ENCODE assay signal across 12 cellular contexts in the genomic region with DNA sequence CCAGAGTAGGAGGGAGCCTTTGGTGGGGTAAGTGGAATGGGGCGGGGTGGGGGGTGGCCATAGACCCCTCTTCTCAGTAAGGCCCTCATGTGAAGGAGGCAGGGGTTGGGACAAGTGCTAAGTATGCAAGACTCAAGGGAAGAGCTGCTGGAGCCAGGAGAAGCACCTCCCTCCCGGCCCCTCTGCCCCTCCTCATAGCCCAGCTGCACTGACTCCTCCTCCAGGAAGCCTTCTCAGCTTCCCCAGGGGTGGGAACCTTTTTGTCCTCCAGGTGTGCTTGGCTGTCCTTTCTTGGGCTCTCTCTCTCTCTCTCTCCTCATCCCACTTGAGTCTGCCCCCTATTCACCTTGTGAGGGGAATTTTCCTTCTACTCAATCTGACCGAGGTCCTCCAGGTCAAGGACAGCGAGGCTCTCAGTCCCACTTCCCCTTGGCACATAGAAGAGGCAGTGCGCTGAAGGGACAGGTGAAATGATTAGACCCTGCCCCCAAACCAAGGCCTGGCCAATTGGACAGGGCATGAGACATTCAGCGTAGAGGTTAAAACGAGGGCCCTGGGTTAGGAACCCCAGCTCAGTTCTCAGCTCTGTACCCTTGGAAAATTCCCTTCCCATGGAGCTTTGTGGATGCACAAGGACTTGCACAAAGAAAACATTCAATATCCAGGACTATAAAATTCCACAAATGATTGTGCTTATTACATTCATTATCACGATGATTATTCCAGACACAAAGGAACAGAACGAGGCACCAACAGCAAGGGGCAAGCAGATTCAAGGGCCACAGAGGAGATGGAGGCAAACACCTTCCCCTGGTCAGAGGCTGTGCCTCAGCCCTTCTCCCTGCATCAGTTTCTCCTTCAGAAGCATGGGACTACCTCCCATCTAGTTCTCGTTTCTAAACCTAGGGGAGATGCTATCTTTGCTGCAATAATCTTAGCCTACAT. TPM values are rescaled to one million over a fixed set of nuclear protein-coding genes. Genes with fewer than 3 reads are reported as not detected.
DNase-seq lines count a peak whose midpoint lies in the region; ATAC-seq and TF ChIP-seq lines count a peak whose summit lies in the region.
"Had no signal": no experiment of that assay in that cellular context is flagged by ENCODE, and none has a peak within 500 bp of the region (broad histone marks: within the 10 kb centered on the region; RNA-seq: fewer than 3 reads in every experiment).

No MANE protein-coding gene starts in this region.

- H3K36me3 ChIP-seq in WERI-Rb-1 (peaks cover 2% of the 10 kb centered on the region; the same call in 1 of the 2 replicates), muscle layer of colon (ENCODE audit: insufficient read depth, low read length) (peaks cover 100% of the 10 kb centered on the region)

- H3K9me3 Mint-ChIP-seq in type B pancreatic cell = no peaks in the 10 kb centered on the region
- H3K9me3 Mint-ChIP-seq: CD4-positive, alpha-beta memory T cell; stimulated activated naive CD8-positive, alpha-beta T cell treated with anti-CD3 and anti-CD28 coated beads, Interleukin-15, Interleukin-2, amounts not matched to agents 100 ng/mL and 50 ng/mL, for 24 hours had no signal

- DNase-seq in WERI-Rb-1 = peak; percentile 48
- DNase-seq in fibroblast of pulmonary artery (ENCODE audit: low read depth) = no peak
- no peak for DNase-seq in type B pancreatic cell (ENCODE audit: extremely low spot score, unreplicated experiment)
- DNase-seq in AG08396 (ENCODE audit: low spot score) = no peak
- DNase-seq in DMS53 (lab: John Stamatoyannopoulos, UW) = no peak
- DNase-seq: activated effector memory CD4-positive, alpha-beta T cell treated with Interleukin-2 at 50 U/mL for 16 hours; CD4-positive, alpha-beta memory T cell; stimulated activated CD4-positive, alpha-beta T cell treated with anti-CD3 and anti-CD28 coated beads, Interleukin-4, amount 100 ng/mL, for 1 hour had no signal

- H3K27ac Mint-ChIP-seq in type B pancreatic cell = peak overlapping the region; percentile 29
- H3K27ac Mint-ChIP-seq: CD4-positive, alpha-beta memory T cell; stimulated activated naive CD8-positive, alpha-beta T cell treated with anti-CD3 and anti-CD28 coated beads, Interleukin-15, Interleukin-2, amounts not matched to agents 100 ng/mL and 50 ng/mL, for 24 hours had no signal

- TF ChIP-seq CTCF in WERI-Rb-1 (IDR thresholded peaks at IDR 0.05; ENCODE audit: low read depth, low read length) (no peak), fibroblast of pulmonary artery (IDR thresholded peaks at IDR 0.05; ENCODE audit: low read length, missing control alignments) (no peak), type B pancreatic cell (conservative IDR thresholded peaks at IDR 0.05) (no peak)

- peaks cover 34% of the 10 kb centered on the region for H3K4me1 Mint-ChIP-seq in type B pancreatic cell (ENCODE audit: unreplicated experiment)

- H3K4me1 ChIP-seq in muscle layer of colon (ENCODE audit: insufficient read depth, low read length) = peaks cover 56% of the 10 kb centered on the region

- no peaks in the 10 kb centered on the region for H3K27me3 Mint-ChIP-seq in type B pancreatic cell

- H3K9me3 ChIP-seq in WERI-Rb-1 (ENCODE audit: severe bottlenecking) = no peaks in the 10 kb centered on the region
- no peaks in the 10 kb centered on the region for H3K9me3 ChIP-seq in muscle layer of colon (ENCODE audit: low read length)

- H3K36me3 Mint-ChIP-seq in type B pancreatic cell = peaks cover 3% of the 10 kb centered on the region
- H3K36me3 Mint-ChIP-seq: CD4-positive, alpha-beta memory T cell had no signal

- peak overlapping the region; percentile 88 for H3K27ac ChIP-seq in WERI-Rb-1
- peak overlapping the region; percentile 99 for H3K27ac ChIP-seq in muscle layer of colon (ENCODE audit: low read depth, low read length)

- no peak for ATAC-seq in HG03354 (IDR thresholded peaks at IDR 0.05; ENCODE audit: poor library complexity, severe bottlenecking, unreplicated experiment)

- no peak overlapping the region for H3K4me3 Mint-ChIP-seq in type B pancreatic cell
- H3K4me3 Mint-ChIP-seq: CD4-positive, alpha-beta memory T cell; stimulated activated naive CD8-positive, alpha-beta T cell treated with anti-CD3 and anti-CD28 coated beads, Interleukin-15, Interleukin-2, amounts not matched to agents 100 ng/mL and 50 ng/mL, for 24 hours had no signal

- H3K27me3 ChIP-seq in WERI-Rb-1 (ENCODE audit: insufficient read depth, low read depth, severe bottlenecking) (no peaks in the 10 kb centered on the region), muscle layer of colon (ENCODE audit: control insufficient read depth in 1 of 2, insufficient read depth in 2 of 2, low read length in 2 of 2) (no peaks in the 10 kb centered on the region)

- peak overlapping the region; percentile 25; the same call in 1 of the 2 replicates for H3K4me3 ChIP-seq in WERI-Rb-1 (ENCODE audit: low read depth, low read length)
- H3K4me3 ChIP-seq in fibroblast of pulmonary artery (replicated peaks; ENCODE audit: low read depth, low read length) = peak overlapping the region; percentile 7
- no peak overlapping the region for H3K4me3 ChIP-seq in muscle layer of colon (ENCODE audit: low read depth in 1 of 2, low read length in 2 of 2)

- no peak overlapping the region for H3K9ac ChIP-seq in muscle layer of colon (ENCODE audit: low read length)

RNA-seq across cellular contexts. Expression of a gene that starts 45.6 kb away (rescaled TPM):
- total RNA-seq in type B pancreatic cell (ENCODE audit: low replicate concordance) = 0.46 TPM in 1 of 2 replicates, not detected in the other
- total RNA-seq: CD4-positive, alpha-beta memory T cell; MCF 10A had no signal

Comparison
In these comparisons a context has a peak if more than half of its experiments do, and no peak if none do; other contexts are left out.
1. H3K4me3 ChIP-seq: peak in WERI-Rb-1 (single experiment) and fibroblast of pulmonary artery (single experiment); none in muscle layer of colon (0 of 2).